Comparison of ENCODE assay signal across 9 cellular contexts in genomic region chr12:121133838-121134237, GRCh38. TPM values are rescaled to one million over a fixed set of nuclear protein-coding genes. Genes with fewer than 3 reads are reported as not detected.
DNase-seq lines count a peak whose midpoint lies in the region; ATAC-seq and TF ChIP-seq lines count a peak whose summit lies in the region.
"Had no signal": no experiment of that assay in that cellular context is flagged by ENCODE, and none has a peak within 500 bp of the region (broad histone marks: within the 10 kb centered on the region; RNA-seq: fewer than 3 reads in every experiment).

No MANE protein-coding gene starts in this region.

- intact Hi-C loops in esophagus squamous epithelium (cut with DNase I) = no loop called here

- H3K36me3 ChIP-seq in SJSA1 (no peaks in the 10 kb centered on the region), esophagus squamous epithelium (peaks cover 0 to 6% (median 0%) of the 10 kb centered on the region in 3 donors)
- H3K36me3 ChIP-seq: heart right ventricle had no signal

- peaks cover 38% of the 10 kb centered on the region for H3K36me3 Mint-ChIP-seq in activated CD4-positive, alpha-beta T cell treated with anti-CD3 and anti-CD28 coated beads, Interleukin-2, amount 10 ng/mL, durations not matched to agents 7 days and 5 days (ENCODE audit: low read depth)

- peak overlapping the region; percentile 84 for H3K27ac Mint-ChIP-seq in activated CD4-positive, alpha-beta T cell treated with anti-CD3 and anti-CD28 coated beads, Interleukin-2, amount 10 ng/mL, durations not matched to agents 7 days and 5 days

- no peak for TF ChIP-seq POLR2A in esophagus squamous epithelium (IDR thresholded peaks at IDR 0.05)

- H3K9me3 Mint-ChIP-seq in activated CD4-positive, alpha-beta T cell treated with anti-CD3 and anti-CD28 coated beads, Interleukin-2, amount 10 ng/mL, durations not matched to agents 7 days and 5 days = peaks cover 4% of the 10 kb centered on the region

- H3K27me3 Mint-ChIP-seq in activated CD4-positive, alpha-beta T cell treated with anti-CD3 and anti-CD28 coated beads, Interleukin-2, amount 10 ng/mL, durations not matched to agents 7 days and 5 days = no peaks in the 10 kb centered on the region

- H3K4me1 ChIP-seq in SJSA1 (replicated peaks) (peaks cover 22% of the 10 kb centered on the region), esophagus squamous epithelium (peaks cover 3 to 42% (median 19%) of the 10 kb centered on the region in 3 donors)

- H3K4me3 ChIP-seq in SJSA1 = no peak overlapping the region
- H3K4me3 ChIP-seq in esophagus squamous epithelium = no peak overlapping the region

- H3K9me3 ChIP-seq in SJSA1 (replicated peaks) (no peaks in the 10 kb centered on the region), esophagus squamous epithelium (no peaks in the 10 kb centered on the region)
- H3K9me3 ChIP-seq: heart right ventricle had no signal

- POLR2A ChIA-PET in activated CD4-positive, alpha-beta T cell treated with anti-CD3 and anti-CD28 coated beads, Interleukin-2, amount 10 ng/mL, durations not matched to agents 7 days and 5 days (lab: Charles Lee) = no interaction called here

- ATAC-seq in GM21723 (IDR thresholded peaks at IDR 0.05; ENCODE audit: unreplicated experiment) = no peak

- no peaks in the 10 kb centered on the region for H3K27me3 ChIP-seq in SJSA1 (replicated peaks)
- H3K27me3 ChIP-seq in esophagus squamous epithelium = no peaks in the 10 kb centered on the region
- H3K27me3 ChIP-seq: heart right ventricle had no signal

- peaks cover 67% of the 10 kb centered on the region for H3K4me1 Mint-ChIP-seq in activated CD4-positive, alpha-beta T cell treated with anti-CD3 and anti-CD28 coated beads, Interleukin-2, amount 10 ng/mL, durations not matched to agents 7 days and 5 days

- 84 to 88% methylated on average over 7 of the region's 7 CpGs for whole genome bisulfite sequencing in esophagus squamous epithelium, 2 donors

- no peak for TF ChIP-seq CTCF in esophagus squamous epithelium (IDR thresholded peaks at IDR 0.05)

- H3K4me3 Mint-ChIP-seq in activated CD4-positive, alpha-beta T cell treated with anti-CD3 and anti-CD28 coated beads, Interleukin-2, amount 10 ng/mL, durations not matched to agents 7 days and 5 days = peak overlapping the region; percentile 86

- CTCF ChIA-PET in activated CD4-positive, alpha-beta T cell treated with anti-CD3 and anti-CD28 coated beads, Interleukin-2, amount 10 ng/mL, durations not matched to agents 7 days and 5 days (lab: Charles Lee) = no interaction called here

- H3K27ac ChIP-seq in SJSA1 (peak overlapping the region; percentile 19), esophagus squamous epithelium (peak overlapping the region; percentile 64 to 84 (median 80)), substantia nigra (ENCODE audit: low read depth, low read length, poor library complexity, severe bottlenecking) (peak overlapping the region; percentile 97)

- DNase-seq in activated CD4-positive, alpha-beta T cell treated with anti-CD3 and anti-CD28 coated beads, Interleukin-2, amount 10 ng/mL, durations not matched to agents 7 days and 5 days = no peak
- DNase-seq in activated CD4-positive, alpha-beta T cell treated with anti-CD3 and anti-CD28 coated beads, Interleukin-2, amount 50 U/mL, for 48 hours = no peak
- DNase-seq in SJSA1 (ENCODE audit: low read depth in 1 of 2, low spot score in 2 of 2) (no peak), esophagus squamous epithelium (lab: John Stamatoyannopoulos, UW) (no peak), substantia nigra (lab: John Stamatoyannopoulos, UW) (no peak), NCI-H2196 treated with DMSO at 0.1 percent for 48 hours (lab: John Stamatoyannopoulos, UW; ENCODE audit: unreplicated experiment) (no peak), NCI-H1694 (lab: John Stamatoyannopoulos, UW) (no peak)

RNA-seq across cellular contexts. Expression of gene P2RX7, which starts 1.2 kb away (rescaled TPM):
- total RNA-seq in activated CD4-positive, alpha-beta T cell treated with anti-CD3 and anti-CD28 coated beads, Interleukin-2, amount 10 ng/mL, durations not matched to agents 7 days and 5 days = 10 to 100 TPM; 19.8 to 21.4 TPM
- total RNA-seq in SJSA1 (2014; rRNA removed; shearing (Covaris generic)) = 2.2 and 3.1 TPM in 2 replicates
- total RNA-seq in esophagus squamous epithelium = 1 to 10 TPM; 1.6 to 2.7 (median 2.2) TPM

Comparison
In these comparisons a context has a peak if more than half of its experiments do, and no peak if none do; other contexts are left out.
1. H3K27ac ChIP-seq: peak in every context shown above with its lines; median percentile 97 in substantia nigra; 80 in esophagus squamous epithelium; 19 in SJSA1.